Comparison of ENCODE assay signal across 2 cellular contexts in the genomic region with DNA sequence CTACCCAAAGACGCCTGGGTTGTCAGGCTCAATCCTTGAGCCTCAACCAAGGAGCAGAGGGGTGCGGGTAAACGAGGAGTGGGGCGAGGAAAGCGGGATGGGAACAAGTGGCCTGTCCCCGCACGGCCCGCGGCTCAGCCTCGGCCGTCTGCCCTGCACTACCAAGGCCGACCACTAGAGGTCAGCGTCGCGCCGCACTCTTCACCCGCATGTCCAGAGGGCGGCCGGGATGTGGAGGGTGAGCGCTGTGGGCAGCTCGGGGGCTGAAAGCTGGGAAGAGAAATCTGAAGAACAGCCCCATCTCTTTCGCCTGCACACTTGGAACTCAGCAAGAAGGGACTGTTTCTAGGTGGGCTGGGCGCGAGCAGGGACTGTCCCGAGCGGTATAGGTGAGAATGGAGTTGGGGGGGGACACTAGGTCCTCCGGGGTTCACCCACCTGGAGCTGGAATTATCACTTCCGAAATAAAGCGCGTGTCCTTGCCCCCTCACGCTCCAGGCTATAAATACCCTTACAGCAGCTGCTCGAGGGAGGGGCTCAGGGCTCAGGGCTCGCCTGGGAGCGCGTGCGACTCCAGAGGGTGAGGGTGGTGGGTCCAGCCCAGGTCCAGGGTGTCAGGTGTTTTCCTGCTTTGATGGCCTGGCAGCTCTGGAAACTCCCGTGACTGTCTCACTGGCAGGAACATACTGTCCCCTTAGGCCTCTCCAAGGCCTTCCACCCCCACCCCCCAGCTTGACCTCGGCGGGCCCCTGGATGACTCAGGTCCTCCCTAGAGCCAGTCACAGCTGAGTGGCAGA.
TF ChIP-seq lines count a peak whose summit lies in the region.

No MANE protein-coding gene starts in this region.

TF ChIP-seq in A549, 52 proteins besides CTCF, POLR2A, EP300 and RAD21:
- peak; percentile 56 for TF ChIP-seq SMC3 (IDR thresholded peaks at IDR 0.05)
- TF ChIP-seq KDM5A (IDR thresholded peaks at IDR 0.05): peak; percentile 68; the same call in 1 of the 2 replicates
- no peak for TF ChIP-seq SREBF2 (IDR thresholded peaks at IDR 0.05)

TF ChIP-seq in HepG2, 621 proteins besides CTCF, POLR2A, EP300 and RAD21 (continues in another document):
- TF ChIP-seq CC2D1A (CRISPR knock-in tag; IDR thresholded peaks at IDR 0.05): no peak
- TF ChIP-seq HMGXB3 (CRISPR knock-in tag; IDR thresholded peaks at IDR 0.05; ENCODE audit: borderline replicate concordance): no peak
- TF ChIP-seq ZNF569 (CRISPR knock-in tag; IDR thresholded peaks at IDR 0.05; ENCODE audit: borderline replicate concordance): no peak
- TF ChIP-seq CBFB (CRISPR knock-in tag; IDR thresholded peaks at IDR 0.05): peak; percentile 72; the same call in 1 of the 2 replicates
- no peak for TF ChIP-seq NFRKB (IDR thresholded peaks at IDR 0.05)
- no peak for TF ChIP-seq KDM1A (CRISPR knock-in tag; IDR thresholded peaks at IDR 0.05)
- peak; percentile 24 for TF ChIP-seq ASH2L (IDR thresholded peaks at IDR 0.05; ENCODE audit: insufficient read length, low read depth, low read length)
- TF ChIP-seq TAF1 (CRISPR knock-in tag; IDR thresholded peaks at IDR 0.05): 0 out of 2 replicates have a peak, but pooled peaks have one; percentile 23
- no peak; the same call in 1 of the 2 replicates for TF ChIP-seq PHF20 (CRISPR knock-in tag; IDR thresholded peaks at IDR 0.05)
- no peak for TF ChIP-seq CHD4 (IDR thresholded peaks at IDR 0.05; ENCODE audit: borderline replicate concordance, low read length)
- no peak for TF ChIP-seq NRL (CRISPR knock-in tag; IDR thresholded peaks at IDR 0.05; ENCODE audit: borderline replicate concordance)
- no peak for TF ChIP-seq LRRFIP1 (CRISPR knock-in tag; conservative IDR thresholded peaks at IDR 0.05)
- no peak for TF ChIP-seq LCORL (IDR thresholded peaks at IDR 0.05)
- no peak for TF ChIP-seq LCORL (CRISPR knock-in tag; IDR thresholded peaks at IDR 0.05)
- TF ChIP-seq ZNF570 (CRISPR knock-in tag; IDR thresholded peaks at IDR 0.05; ENCODE audit: borderline replicate concordance): no peak
- no peak for TF ChIP-seq FOXK1 (CRISPR knock-in tag; IDR thresholded peaks at IDR 0.05; ENCODE audit: borderline replicate concordance, low read depth)
- TF ChIP-seq NCOR1 (IDR thresholded peaks at IDR 0.05; ENCODE audit: borderline replicate concordance, low read length): no peak
- no peak for TF ChIP-seq HES4 (CRISPR knock-in tag; IDR thresholded peaks at IDR 0.05; ENCODE audit: borderline replicate concordance)
- TF ChIP-seq, protein P1, sequence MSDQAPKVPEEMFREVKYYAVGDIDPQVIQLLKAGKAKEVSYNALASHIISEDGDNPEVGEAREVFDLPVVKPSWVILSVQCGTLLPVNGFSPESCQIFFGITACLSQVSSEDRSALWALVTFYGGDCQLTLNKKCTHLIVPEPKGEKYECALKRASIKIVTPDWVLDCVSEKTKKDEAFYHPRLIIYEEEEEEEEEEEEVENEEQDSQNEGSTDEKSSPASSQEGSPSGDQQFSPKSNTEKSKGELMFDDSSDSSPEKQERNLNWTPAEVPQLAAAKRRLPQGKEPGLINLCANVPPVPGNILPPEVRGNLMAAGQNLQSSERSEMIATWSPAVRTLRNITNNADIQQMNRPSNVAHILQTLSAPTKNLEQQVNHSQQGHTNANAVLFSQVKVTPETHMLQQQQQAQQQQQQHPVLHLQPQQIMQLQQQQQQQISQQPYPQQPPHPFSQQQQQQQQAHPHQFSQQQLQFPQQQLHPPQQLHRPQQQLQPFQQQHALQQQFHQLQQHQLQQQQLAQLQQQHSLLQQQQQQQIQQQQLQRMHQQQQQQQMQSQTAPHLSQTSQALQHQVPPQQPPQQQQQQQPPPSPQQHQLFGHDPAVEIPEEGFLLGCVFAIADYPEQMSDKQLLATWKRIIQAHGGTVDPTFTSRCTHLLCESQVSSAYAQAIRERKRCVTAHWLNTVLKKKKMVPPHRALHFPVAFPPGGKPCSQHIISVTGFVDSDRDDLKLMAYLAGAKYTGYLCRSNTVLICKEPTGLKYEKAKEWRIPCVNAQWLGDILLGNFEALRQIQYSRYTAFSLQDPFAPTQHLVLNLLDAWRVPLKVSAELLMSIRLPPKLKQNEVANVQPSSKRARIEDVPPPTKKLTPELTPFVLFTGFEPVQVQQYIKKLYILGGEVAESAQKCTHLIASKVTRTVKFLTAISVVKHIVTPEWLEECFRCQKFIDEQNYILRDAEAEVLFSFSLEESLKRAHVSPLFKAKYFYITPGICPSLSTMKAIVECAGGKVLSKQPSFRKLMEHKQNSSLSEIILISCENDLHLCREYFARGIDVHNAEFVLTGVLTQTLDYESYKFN (CRISPR knock-in tag; conservative IDR thresholded peaks at IDR 0.05): no peak
- no peak for TF ChIP-seq ZNF784 (CRISPR knock-in tag; IDR thresholded peaks at IDR 0.05; ENCODE audit: borderline replicate concordance)
- no peak for TF ChIP-seq AKAP8 (CRISPR knock-in tag; IDR thresholded peaks at IDR 0.05)
- no peak for TF ChIP-seq ZSCAN22 (CRISPR knock-in tag; IDR thresholded peaks at IDR 0.05)
- TF ChIP-seq ZNF263 (CRISPR knock-in tag; IDR thresholded peaks at IDR 0.05): 0 out of 2 replicates have a peak, but pooled peaks have one; percentile 31
- no peak for TF ChIP-seq GPN1 (CRISPR knock-in tag; IDR thresholded peaks at IDR 0.05; ENCODE audit: borderline replicate concordance)
- TF ChIP-seq MBNL3 (CRISPR knock-in tag; conservative IDR thresholded peaks at IDR 0.05): no peak
- TF ChIP-seq ZNF800 (CRISPR knock-in tag; IDR thresholded peaks at IDR 0.05): peak; percentile 65; the same call in 1 of the 2 replicates
- TF ChIP-seq, protein P2, sequence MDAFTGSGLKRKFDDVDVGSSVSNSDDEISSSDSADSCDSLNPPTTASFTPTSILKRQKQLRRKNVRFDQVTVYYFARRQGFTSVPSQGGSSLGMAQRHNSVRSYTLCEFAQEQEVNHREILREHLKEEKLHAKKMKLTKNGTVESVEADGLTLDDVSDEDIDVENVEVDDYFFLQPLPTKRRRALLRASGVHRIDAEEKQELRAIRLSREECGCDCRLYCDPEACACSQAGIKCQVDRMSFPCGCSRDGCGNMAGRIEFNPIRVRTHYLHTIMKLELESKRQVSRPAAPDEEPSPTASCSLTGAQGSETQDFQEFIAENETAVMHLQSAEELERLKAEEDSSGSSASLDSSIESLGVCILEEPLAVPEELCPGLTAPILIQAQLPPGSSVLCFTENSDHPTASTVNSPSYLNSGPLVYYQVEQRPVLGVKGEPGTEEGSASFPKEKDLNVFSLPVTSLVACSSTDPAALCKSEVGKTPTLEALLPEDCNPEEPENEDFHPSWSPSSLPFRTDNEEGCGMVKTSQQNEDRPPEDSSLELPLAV (CRISPR knock-in tag; conservative IDR thresholded peaks at IDR 0.05; ENCODE audit: low read depth): no peak
- no peak for TF ChIP-seq ZNF207 (IDR thresholded peaks at IDR 0.05; ENCODE audit: borderline replicate concordance)
- no peak for TF ChIP-seq NCOA1 (CRISPR knock-in tag; IDR thresholded peaks at IDR 0.05)
- no peak for TF ChIP-seq SMAD1 (CRISPR knock-in tag; IDR thresholded peaks at IDR 0.05; ENCODE audit: borderline replicate concordance, low read depth)
- TF ChIP-seq, protein P3, sequence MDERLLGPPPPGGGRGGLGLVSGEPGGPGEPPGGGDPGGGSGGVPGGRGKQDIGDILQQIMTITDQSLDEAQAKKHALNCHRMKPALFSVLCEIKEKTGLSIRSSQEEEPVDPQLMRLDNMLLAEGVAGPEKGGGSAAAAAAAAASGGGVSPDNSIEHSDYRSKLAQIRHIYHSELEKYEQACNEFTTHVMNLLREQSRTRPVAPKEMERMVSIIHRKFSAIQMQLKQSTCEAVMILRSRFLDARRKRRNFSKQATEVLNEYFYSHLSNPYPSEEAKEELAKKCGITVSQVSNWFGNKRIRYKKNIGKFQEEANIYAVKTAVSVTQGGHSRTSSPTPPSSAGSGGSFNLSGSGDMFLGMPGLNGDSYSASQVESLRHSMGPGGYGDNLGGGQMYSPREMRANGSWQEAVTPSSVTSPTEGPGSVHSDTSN (CRISPR knock-in tag; IDR thresholded peaks at IDR 0.05): no peak
- no peak for TF ChIP-seq ZNF275 (CRISPR knock-in tag; IDR thresholded peaks at IDR 0.05; ENCODE audit: borderline replicate concordance)
- TF ChIP-seq PPARG (CRISPR knock-in tag; conservative IDR thresholded peaks at IDR 0.05): no peak
